ENCODE assay signal across 34 cellular contexts in the genomic region with DNA sequence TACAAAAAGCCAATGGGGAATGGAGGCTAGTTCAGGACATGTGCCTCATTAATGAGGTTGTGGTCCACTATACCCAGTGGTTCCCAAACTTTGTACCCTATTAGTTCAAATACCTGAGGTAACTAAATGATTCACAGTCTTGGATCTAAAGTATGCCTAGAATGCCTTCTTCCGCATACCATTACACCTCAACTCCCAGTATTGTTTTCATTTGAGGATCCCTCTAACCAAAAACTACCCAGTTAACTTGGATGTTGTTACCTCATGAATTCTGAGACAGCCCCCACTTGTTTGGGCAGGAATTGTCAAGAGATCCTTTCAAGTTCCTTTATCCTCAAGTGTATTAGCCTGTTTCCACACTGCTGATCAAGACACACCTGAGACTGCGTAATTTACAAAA.
"Had no signal": no experiment of that assay in that cellular context is flagged by ENCODE, and none has a peak within 500 bp of the region (broad histone marks: within the 10 kb centered on the region; RNA-seq: fewer than 3 reads in every experiment).

No MANE protein-coding gene starts in this region.

- DNase-seq: activated B cell treated with CpG ODN at 0.5 μM for 24 hours; activated CD4-positive, alpha-beta memory T cell treated with anti-CD3 and anti-CD28 coated beads for 36 hours; activated CD4-positive, alpha-beta T cell treated with anti-CD3 and anti-CD28 coated beads for 4 hours; activated CD4-positive, alpha-beta T cell treated with anti-CD3 and anti-CD28 coated beads, Interleukin-2, amount 50 U/mL, for 1 hour; activated CD4-positive, CD25-positive, alpha-beta regulatory T cell treated with anti-CD3 and anti-CD28 coated beads, Interleukin-2, amount 50 U/mL, for 72 hours; activated CD8-positive, alpha-beta memory T cell treated with anti-CD3 and anti-CD28 coated beads for 24 hours; activated CD8-positive, alpha-beta memory T cell treated with anti-CD3 and anti-CD28 coated beads, Interleukin-2, amount 10 ng/mL, durations not matched to agents 7 days and 5 days; activated CD8-positive, alpha-beta memory T cell treated with anti-CD3 and anti-CD28 coated beads, Interleukin-2, amount 50 U/mL, for 48 hours; activated effector memory CD4-positive, alpha-beta T cell treated with anti-CD3 and anti-CD28 coated beads, Interleukin-2, amount 50 U/mL, for 16 hours; activated naive CD4-positive, alpha-beta T cell; activated T-cell treated with anti-CD3 and anti-CD28 coated beads, Interleukin-2, amount 50 U/mL, for 48 hours; adrenal gland; body of pancreas; caudate nucleus; cerebellar nuclear complex; Karpas-422; MG63; NCI-H1048; NCI-H1105 treated with DMSO at 0.1 percent for 48 hours; NCI-H1436; NCI-H1694; NCI-H1930; NCI-H2081 treated with DMSO at 0.1 percent for 48 hours; NCI-H345; NCI-H526; NCI-H748 treated with DMSO at 0.1 percent for 48 hours; NK-92 treated with Interleukin-12 subunit alpha and Interleukin-12 subunit beta, amount 100 ng/mL, for 24 hours; PC-9; Right ventricle myocardium superior; SW 1271; T-helper 1 cell; T-helper 2 cell; T-helper 9 cell had no signal

- H3K4me3 ChIP-seq: adrenal gland, body of pancreas, K562, MG63, PC-9 had no signal
